In the genomic region with DNA sequence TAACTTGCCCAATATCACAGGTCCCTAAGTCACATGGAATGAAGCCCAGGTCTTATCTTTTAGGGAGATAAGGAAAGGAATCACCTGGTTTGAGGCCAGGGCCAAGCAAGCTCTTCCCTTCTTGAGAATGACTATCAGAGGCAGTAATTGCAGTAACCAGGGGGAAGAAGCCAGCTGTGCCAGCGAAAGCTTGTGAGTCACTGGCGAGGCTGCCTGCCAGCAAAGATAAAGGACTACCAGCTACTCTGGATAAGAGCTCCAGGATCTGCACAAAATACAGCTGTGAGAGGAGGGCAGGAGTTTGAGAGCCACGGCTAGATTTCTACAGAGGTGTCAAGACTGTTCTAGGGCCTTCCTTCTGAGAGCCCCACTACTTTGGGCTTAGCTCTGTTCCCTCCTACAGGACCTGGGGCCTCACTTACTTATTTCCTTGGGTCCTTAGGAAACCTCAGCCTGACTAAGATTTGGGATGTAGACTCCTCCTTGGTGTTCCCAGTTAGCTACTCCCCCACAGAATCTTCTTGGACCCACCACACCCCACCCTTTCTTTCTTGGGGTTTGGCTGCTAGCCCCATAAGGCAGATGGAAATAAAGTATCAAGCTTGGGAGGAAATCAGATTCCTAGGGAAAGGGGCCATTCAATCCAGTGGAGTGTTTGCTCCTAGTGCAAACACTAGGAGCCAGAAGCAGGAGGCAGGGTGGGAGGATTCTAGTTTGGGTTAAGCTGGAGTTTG, we compare ENCODE assay signal across 8 cellular contexts. TPM values are rescaled to one million over a fixed set of nuclear protein-coding genes. Genes with fewer than 3 reads are reported as not detected.
DNase-seq lines count a peak whose midpoint lies in the region; TF ChIP-seq lines count a peak whose summit lies in the region.
"Had no signal": no experiment of that assay in that cellular context is flagged by ENCODE, and none has a peak within 500 bp of the region (broad histone marks: within the 10 kb centered on the region; RNA-seq: fewer than 3 reads in every experiment).

No MANE protein-coding gene starts in this region.

- DNase-seq in LHCN-M2 (ENCODE audit: low read depth) (peak; percentile 71), dorsolateral prefrontal cortex (peak in 8 of 10 donors; percentile 60 to 90 (median 80)), renal cortical epithelial cell (ENCODE audit: low read depth) (peak; percentile 64), substantia nigra (lab: John Stamatoyannopoulos, UW) (no peak), nephron progenitor cell (no peak), endothelial cell (ENCODE audit: low spot score) (no peak)

- intact Hi-C loops in dorsolateral prefrontal cortex (cut with DNase I) = loop anchor here (5.0 kb wide), 1 partner anchor 102 kb away; no protein-coding TSS in a partner anchor

- H3K36me3 Mint-ChIP-seq in nephron progenitor cell (ENCODE audit: low read depth) (no peaks in the 10 kb centered on the region), endothelial cell (ENCODE audit: low read depth, unreplicated experiment) (no peaks in the 10 kb centered on the region)
- H3K36me3 Mint-ChIP-seq: brain had no signal

- no peak overlapping the region for H3K4me3 Mint-ChIP-seq in nephron progenitor cell
- no peak overlapping the region for H3K4me3 Mint-ChIP-seq in endothelial cell (ENCODE audit: unreplicated experiment)
- H3K4me3 Mint-ChIP-seq: brain had no signal

- H3K9me3 Mint-ChIP-seq in nephron progenitor cell (no peaks in the 10 kb centered on the region), endothelial cell (ENCODE audit: unreplicated experiment) (no peaks in the 10 kb centered on the region)

- H3K27ac ChIP-seq in dorsolateral prefrontal cortex (peak overlapping the region in 32 of 59 donors; percentile 17 to 70 (median 46)), substantia nigra (ENCODE audit: low read depth, low read length, poor library complexity, severe bottlenecking) (no peak overlapping the region)

- H3K27me3 Mint-ChIP-seq in nephron progenitor cell (ENCODE audit: low read depth, poor library complexity) (peaks cover 7% of the 10 kb centered on the region), endothelial cell (ENCODE audit: unreplicated experiment) (peaks cover 3% of the 10 kb centered on the region)
- H3K27me3 Mint-ChIP-seq: brain had no signal

- H3K4me1 Mint-ChIP-seq in nephron progenitor cell (peaks cover 9% of the 10 kb centered on the region), endothelial cell (ENCODE audit: unreplicated experiment) (no peaks in the 10 kb centered on the region)

- no peak overlapping the region for H3K27ac Mint-ChIP-seq in nephron progenitor cell
- no peak overlapping the region for H3K27ac Mint-ChIP-seq in endothelial cell (ENCODE audit: unreplicated experiment)
- H3K27ac Mint-ChIP-seq: brain had no signal

- H3K4me3 ChIP-seq in dorsolateral prefrontal cortex = no peak overlapping the region

- peaks cover 0 to 5% (median 0%) of the 10 kb centered on the region in 45 donors for H3K27me3 ChIP-seq in dorsolateral prefrontal cortex

- no peak for TF ChIP-seq CTCF in dorsolateral prefrontal cortex (IDR thresholded peaks at IDR 0.05 in 54 of 56, conservative IDR thresholded peaks at IDR 0.05 in 2 of 56; ENCODE audit: low read depth in 1 of 56, partially characterized antibody in 56 of 56)
- no peak for TF ChIP-seq CTCF in nephron progenitor cell (IDR thresholded peaks at IDR 0.05)
- TF ChIP-seq CTCF in endothelial cell (IDR thresholded peaks at IDR 0.05; ENCODE audit: unreplicated experiment) = no peak

RNA-seq across cellular contexts. Expression of a gene that starts 9.6 kb away (rescaled TPM):
- not detected in 2 replicates for total RNA-seq in LHCN-M2 (2014; rRNA removed)
- not detected for polyA plus RNA-seq in LHCN-M2 (2012)
- total RNA-seq in dorsolateral prefrontal cortex = 10 to 100 TPM in 113 of 120 experiments, 1 to 10 TPM in 7; 4.4 to 38.9 (median 18.8) TPM
- total RNA-seq in renal cortical epithelial cell = not detected in 2 replicates
- 0.64 TPM for total RNA-seq in endothelial cell (ENCODE audit: unreplicated experiment)
- total RNA-seq: NCI-H460 had no signal

RNA-seq across cellular contexts. Expression of a gene that starts 11.1 kb away (rescaled TPM):
- total RNA-seq in LHCN-M2 (2014; rRNA removed) (not detected in 2 replicates), dorsolateral prefrontal cortex (1 to 10 TPM in 91 of 120 experiments, under 1 TPM in 29; 0.45 to 3.8 (median 1.4) TPM), renal cortical epithelial cell (0.25 and 0.35 TPM in 2 replicates), endothelial cell (ENCODE audit: unreplicated experiment) (not detected)
- not detected for polyA plus RNA-seq in LHCN-M2 (2012)
- total RNA-seq: NCI-H460 had no signal

RNA-seq across cellular contexts. Expression of a gene that starts 15.6 kb away (rescaled TPM):
- total RNA-seq in LHCN-M2 (2014; rRNA removed) = 15.7 and 18.1 TPM in 2 replicates
- polyA plus RNA-seq in LHCN-M2 (2012) = 6.7 TPM
- total RNA-seq in dorsolateral prefrontal cortex = 10 to 100 TPM; 27.8 to 55.6 (median 37.8) TPM
- 7.6 and 20.3 TPM in 2 replicates for total RNA-seq in renal cortical epithelial cell
- total RNA-seq in endothelial cell (ENCODE audit: unreplicated experiment) = 29.3 TPM

RNA-seq across cellular contexts. Expression of a gene that starts 44.6 kb away (rescaled TPM):
- not detected in 2 replicates for total RNA-seq in LHCN-M2 (2014; rRNA removed)
- not detected for polyA plus RNA-seq in LHCN-M2 (2012)
- not detected for total RNA-seq in dorsolateral prefrontal cortex
- total RNA-seq in renal cortical epithelial cell = not detected in 2 replicates
- not detected for total RNA-seq in endothelial cell (ENCODE audit: unreplicated experiment)
- total RNA-seq: NCI-H460 had no signal

RNA-seq across cellular contexts. Expression of a gene that starts 51.0 kb away (rescaled TPM):
- total RNA-seq in LHCN-M2 (2014; rRNA removed) (not detected in 2 replicates), dorsolateral prefrontal cortex (not detected), renal cortical epithelial cell (not detected in 2 replicates), endothelial cell (ENCODE audit: unreplicated experiment) (not detected)
- not detected for polyA plus RNA-seq in LHCN-M2 (2012)
- total RNA-seq: NCI-H460 had no signal

Comparison
In these comparisons a context has a peak if more than half of its experiments do, and no peak if none do; other contexts are left out.
1. DNase-seq: peak in LHCN-M2 (single experiment), dorsolateral prefrontal cortex (8 of 10) and renal cortical epithelial cell (single experiment); none in substantia nigra (0 of 49), nephron progenitor cell (single experiment) and endothelial cell (single experiment).